In the genomic region with DNA sequence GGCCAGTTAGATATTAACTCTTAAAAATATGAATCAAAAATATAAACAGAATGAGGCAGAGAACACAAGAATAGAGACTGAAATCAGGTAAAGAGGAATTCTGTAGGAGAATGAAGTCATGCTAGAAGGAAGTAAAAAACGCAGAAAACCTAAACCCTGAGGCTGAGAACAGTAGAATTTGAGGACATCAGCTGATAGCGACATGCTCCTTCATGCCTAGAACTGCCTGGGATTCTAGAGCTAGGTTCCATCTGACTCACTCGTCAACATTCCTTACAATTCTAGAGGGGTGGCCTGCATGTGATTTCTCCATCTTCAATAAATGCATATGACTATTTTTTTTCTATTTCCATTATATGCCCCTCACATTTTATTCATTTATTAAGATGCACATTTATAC, we compare ENCODE assay signal across 20 cellular contexts.
A peak's percentile ranks its signal among the peaks of the same experiment; 100 is the strongest.
DNase-seq lines count a peak whose midpoint lies in the region; ATAC-seq and TF ChIP-seq lines count a peak whose summit lies in the region.
"Had no signal": no experiment of that assay in that cellular context is flagged by ENCODE, and none has a peak within 500 bp of the region (broad histone marks: within the 10 kb centered on the region; RNA-seq: fewer than 3 reads in every experiment).

No MANE protein-coding gene starts in this region.

- no peaks in the 10 kb centered on the region for H3K79me1 ChIP-seq in trophoblast cell (ENCODE audit: low read length)

- no peak overlapping the region for H4K12ac ChIP-seq in trophoblast cell (ENCODE audit: low read depth, low read length)

- H2BK12ac ChIP-seq in trophoblast cell (ENCODE audit: low read length) = no peak overlapping the region

- H3K9me3 ChIP-seq in RWPE2 (ENCODE audit: severe bottlenecking) (no peaks in the 10 kb centered on the region), trophoblast cell (ENCODE audit: insufficient read depth, low read depth, low read length) (no peaks in the 10 kb centered on the region)
- H3K9me3 ChIP-seq: BE2C, Caco-2 had no signal

- no peak overlapping the region for H3K23ac ChIP-seq in trophoblast cell (ENCODE audit: low read length)

- no peak overlapping the region for H3K14ac ChIP-seq in trophoblast cell (ENCODE audit: low read length)

- H3K27ac ChIP-seq in RWPE2 (ENCODE audit: poor library complexity, severe bottlenecking) (no peak overlapping the region), epithelial cell of prostate (peak overlapping the region; percentile 64), trophoblast cell (ENCODE audit: low read depth, low read length) (no peak overlapping the region)

- WGBS in trophoblast cell (ENCODE audit: extremely low coverage, insufficient coverage, insufficient read length) = no CpG with 5 or more reads among the region's 3 CpGs

- no peaks in the 10 kb centered on the region for H3K79me2 ChIP-seq in trophoblast cell (ENCODE audit: control insufficient read depth, insufficient read depth, low read length, poor library complexity)

- no peak overlapping the region for H3K4me3 ChIP-seq in RWPE2 (ENCODE audit: severe bottlenecking)
- no peak overlapping the region for H3K4me3 ChIP-seq in trophoblast cell (ENCODE audit: low read depth, low read length)

- H3K4ac ChIP-seq in trophoblast cell (ENCODE audit: low read depth, low read length) = no peak overlapping the region

- H4K8ac ChIP-seq in trophoblast cell (ENCODE audit: low read depth, low read length) = no peak overlapping the region

- no peak for TF ChIP-seq CTCF in RWPE2 (IDR thresholded peaks at IDR 0.05; ENCODE audit: poor library complexity, severe bottlenecking)

- H3K36me3 ChIP-seq in RWPE2 (ENCODE audit: low read depth) = no peaks in the 10 kb centered on the region
- no peaks in the 10 kb centered on the region for H3K36me3 ChIP-seq in trophoblast cell (ENCODE audit: control insufficient read depth in 1 of 2, insufficient read depth in 2 of 2, low read length in 2 of 2)
- H3K36me3 ChIP-seq: BE2C had no signal

- peaks cover 12% of the 10 kb centered on the region for H3K4me1 ChIP-seq in RWPE2 (ENCODE audit: insufficient read depth, poor library complexity, severe bottlenecking)
- H3K4me1 ChIP-seq in trophoblast cell (ENCODE audit: control insufficient read depth in 1 of 2, insufficient read depth in 2 of 2, low read length in 2 of 2) = no peaks in the 10 kb centered on the region
- H3K4me1 ChIP-seq: BE2C, Caco-2 had no signal

- H3K18ac ChIP-seq in trophoblast cell (ENCODE audit: low read length) = no peak overlapping the region

- no peak overlapping the region for H2AFZ ChIP-seq in trophoblast cell (ENCODE audit: insufficient read depth, low read length, poor library complexity)

- H2BK120ac ChIP-seq in trophoblast cell (ENCODE audit: insufficient read depth, low read length, poor library complexity) = no peak overlapping the region

- no peak overlapping the region for H4K91ac ChIP-seq in trophoblast cell (ENCODE audit: low read depth, low read length)

- H3K27me3 ChIP-seq in RWPE2 (ENCODE audit: insufficient read depth, poor library complexity, severe bottlenecking) (no peaks in the 10 kb centered on the region), trophoblast cell (ENCODE audit: insufficient read depth, low read length) (no peaks in the 10 kb centered on the region)
- H3K27me3 ChIP-seq: BE2C had no signal

- H2BK5ac ChIP-seq in trophoblast cell (ENCODE audit: low read depth, low read length, poor library complexity) = no peak overlapping the region

- H3K9ac ChIP-seq in trophoblast cell (ENCODE audit: low read length) = no peak overlapping the region

- ATAC-seq in RWPE2 (ENCODE audit: low read depth) = peak; percentile 78
- no peak for ATAC-seq in GM21390 (IDR thresholded peaks at IDR 0.05; ENCODE audit: unreplicated experiment)
- ATAC-seq: HCT116 had no signal

- H2AK5ac ChIP-seq in trophoblast cell (ENCODE audit: low read length) = no peak overlapping the region

- DNase-seq in HPDE6-E6E7 (ENCODE audit: extremely low spot score) (peak; percentile 11), RWPE2 (ENCODE audit: low spot score) (no peak), epithelial cell of prostate (ENCODE audit: low read depth, low spot score) (peak; percentile 69), trophoblast cell (peak; percentile 70 to 93), OCI-M1 (lab: John Stamatoyannopoulos, UW) (no peak), GF-D8 (lab: John Stamatoyannopoulos, UW) (no peak)
- DNase-seq: ACHN; BE2C; C1 segment of cervical spinal cord; Caco-2; CD4-positive, CD25-positive, alpha-beta regulatory T cell; DMS153; DND-41; EL; GOT3; H7; HFFc6; KG1 had no signal

- no peak overlapping the region for H3K4me2 ChIP-seq in trophoblast cell (ENCODE audit: low read length)

Comparison
In these comparisons a context has a peak if more than half of its experiments do, and no peak if none do; other contexts are left out.
1. DNase-seq: peak in HPDE6-E6E7 (single experiment), epithelial cell of prostate (single experiment) and trophoblast cell (2 of 2); none in RWPE2 (single experiment), OCI-M1 (single experiment) and GF-D8 (single experiment).